Comparison of ENCODE assay signal across 16 cellular contexts in the genomic region with DNA sequence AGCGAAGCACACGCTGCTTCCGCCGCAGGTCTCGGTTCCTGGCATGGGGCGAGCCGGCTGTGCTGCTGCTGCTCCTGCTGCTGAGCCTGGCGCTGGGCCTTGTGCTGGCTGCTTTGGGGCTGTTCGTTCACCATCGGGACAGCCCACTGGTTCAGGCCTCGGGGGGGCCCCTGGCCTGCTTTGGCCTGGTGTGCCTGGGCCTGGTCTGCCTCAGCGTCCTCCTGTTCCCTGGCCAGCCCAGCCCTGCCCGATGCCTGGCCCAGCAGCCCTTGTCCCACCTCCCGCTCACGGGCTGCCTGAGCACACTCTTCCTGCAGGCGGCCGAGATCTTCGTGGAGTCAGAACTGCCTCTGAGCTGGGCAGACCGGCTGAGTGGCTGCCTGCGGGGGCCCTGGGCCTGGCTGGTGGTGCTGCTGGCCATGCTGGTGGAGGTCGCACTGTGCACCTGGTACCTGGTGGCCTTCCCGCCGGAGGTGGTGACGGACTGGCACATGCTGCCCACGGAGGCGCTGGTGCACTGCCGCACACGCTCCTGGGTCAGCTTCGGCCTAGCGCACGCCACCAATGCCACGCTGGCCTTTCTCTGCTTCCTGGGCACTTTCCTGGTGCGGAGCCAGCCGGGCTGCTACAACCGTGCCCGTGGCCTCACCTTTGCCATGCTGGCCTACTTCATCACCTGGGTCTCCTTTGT. TPM values are rescaled to one million over a fixed set of nuclear protein-coding genes. Genes with fewer than 3 reads are reported as not detected.
A peak's percentile ranks its signal among the peaks of the same experiment; 100 is the strongest.
DNase-seq lines count a peak whose midpoint lies in the region; ATAC-seq, FAIRE-seq and TF ChIP-seq lines count a peak whose summit lies in the region.
"Had no signal": no experiment of that assay in that cellular context is flagged by ENCODE, and none has a peak within 500 bp of the region (broad histone marks: within the 10 kb centered on the region; RNA-seq: fewer than 3 reads in every experiment).

No MANE protein-coding gene starts in this region.

- H3K36me3 ChIP-seq in heart right ventricle, result peaks cover 0 to 41% (median 5%) of the 10 kb centered on the region in 9 donors

- H3K27ac ChIP-seq in right cardiac atrium (ENCODE audit: low read length) (no peak overlapping the region), heart right ventricle (no peak overlapping the region)
- H3K27ac ChIP-seq: hepatocyte, tibial nerve had no signal

- H3K27me3 ChIP-seq in right cardiac atrium (ENCODE audit: control insufficient read depth, insufficient read depth) (no peaks in the 10 kb centered on the region), heart right ventricle (no peaks in the 10 kb centered on the region)
- H3K27me3 ChIP-seq: dorsolateral prefrontal cortex, hepatocyte, tibial nerve had no signal

- ATAC-seq in right cardiac atrium (peak; percentile 5 to 17), heart right ventricle (no peak), GM18520 (IDR thresholded peaks at IDR 0.05; ENCODE audit: unreplicated experiment) (no peak)

- DNase-seq in right cardiac atrium (peak in 2 of 3 donors; percentile 62 to 86), heart right ventricle (no peak), H54 (ENCODE audit: insufficient read length, low spot score) (no peak)
- DNase-seq: activated CD4-positive, alpha-beta memory T cell treated with anti-CD3 and anti-CD28 coated beads, Interleukin-2, amount 10 ng/mL, durations not matched to agents 7 days and 5 days; CD4-positive, alpha-beta memory T cell; H9; MM.1S; NCI-H187 treated with DMSO at 0.1 percent for 48 hours; NCI-H510A treated with DMSO at 0.1 percent for 48 hours; occipital lobe; OCI-M1 had no signal

- WGBS in right cardiac atrium, result 79% methylated on average over 36 of the region's 36 CpGs
- WGBS in heart right ventricle, 2 donors, result 85 to 89% methylated on average over 36 of the region's 36 CpGs

- intact Hi-C loops in right cardiac atrium (cut with DNase I) (no loop called here), heart right ventricle (cut with DNase I) (no loop called here)

- H3K9me3 ChIP-seq in right cardiac atrium (ENCODE audit: control insufficient read depth, low read length), result no peaks in the 10 kb centered on the region
- H3K9me3 ChIP-seq in heart right ventricle, result no peaks in the 10 kb centered on the region
- H3K9me3 ChIP-seq: tibial nerve had no signal

- TF ChIP-seq POLR2A in H54 (IDR thresholded peaks at IDR 0.05; ENCODE audit: low read depth, low read length), result no peak

- no peak for TF ChIP-seq CTCF in heart right ventricle (IDR thresholded peaks at IDR 0.05)

- H3K4me3 ChIP-seq in right cardiac atrium (ENCODE audit: low read length), result no peak overlapping the region
- H3K4me3 ChIP-seq in heart right ventricle, result no peak overlapping the region
- H3K4me3 ChIP-seq: dorsolateral prefrontal cortex, hepatocyte, tibial nerve had no signal

- H3K4me1 ChIP-seq in right cardiac atrium (ENCODE audit: control insufficient read depth, insufficient read depth, low read length) (no peaks in the 10 kb centered on the region), heart right ventricle (peaks cover 6 to 28% (median 12%) of the 10 kb centered on the region in 9 donors)

- FAIRE-seq in H54 (lab: Jason Lieb, UNC), result no peak
- FAIRE-seq: bronchial epithelial cell had no signal

RNA-seq across cellular contexts. Expression of gene TAS1R3, which starts 2.6 kb away (rescaled TPM):
- total RNA-seq in right cardiac atrium (under 1 TPM; 0.33 to 0.51 (median 0.38) TPM), heart right ventricle (under 1 TPM; 0.16 to 0.87 (median 0.35) TPM)
- polyA plus RNA-seq in right cardiac atrium (0.66 TPM), heart right ventricle (1 to 10 TPM in 1 of 2 donors, under 1 TPM in 1; 0.39 to 3.1 TPM)

RNA-seq across cellular contexts. Expression of gene CPTP, which starts 9.1 kb away (rescaled TPM):
- 10 to 100 TPM; 24.0 to 29.0 (median 27.0) TPM for total RNA-seq in right cardiac atrium
- 53.9 TPM for polyA plus RNA-seq in right cardiac atrium
- total RNA-seq in heart right ventricle, result 100 to 1,000 TPM in 1 of 10 donors, 10 to 100 TPM in 9; 49.4 to 126 (median 65.4) TPM
- polyA plus RNA-seq in heart right ventricle, result 100 to 1,000 TPM in 1 of 2 donors, 10 to 100 TPM in 1; 55.3 to 222 TPM

RNA-seq across cellular contexts. Expression of gene INTS11, which starts 9.2 kb away (rescaled TPM):
- total RNA-seq in right cardiac atrium, result 10 to 100 TPM; 53.1 to 61.7 (median 58.7) TPM
- 70.3 TPM for polyA plus RNA-seq in right cardiac atrium
- total RNA-seq in heart right ventricle, result 10 to 100 TPM; 44.7 to 91.7 (median 56.6) TPM
- 100 to 1,000 TPM in 1 of 2 donors, 10 to 100 TPM in 1; 92.6 to 269 TPM for polyA plus RNA-seq in heart right ventricle

RNA-seq across cellular contexts. Expression of gene DVL1, which starts 15.5 kb away (rescaled TPM):
- total RNA-seq in right cardiac atrium (10 to 100 TPM; 64.4 to 87.4 (median 66.3) TPM), heart right ventricle (100 to 1,000 TPM in 3 of 10 donors, 10 to 100 TPM in 7; 64.7 to 153 (median 78.0) TPM)
- polyA plus RNA-seq in right cardiac atrium (70.0 TPM), heart right ventricle (100 to 1,000 TPM in 1 of 2 donors, 10 to 100 TPM in 1; 75.4 to 153 TPM)

RNA-seq across cellular contexts. Expression of gene MXRA8, which starts 24.7 kb away (rescaled TPM):
- total RNA-seq in right cardiac atrium (10 to 100 TPM; 21.9 to 38.8 (median 36.3) TPM), heart right ventricle (10 to 100 TPM in 9 of 10 donors, 1 to 10 TPM in 1; 7.2 to 23.3 (median 14.6) TPM)
- polyA plus RNA-seq in right cardiac atrium (39.5 TPM), heart right ventricle (10 to 100 TPM; 28.7 to 35.6 TPM)

Comparison
In these comparisons a context has a peak if more than half of its experiments do, and no peak if none do; other contexts are left out.
1. ATAC-seq: peak in right cardiac atrium (2 of 2); none in heart right ventricle (0 of 8) and GM18520 (single experiment).
2. DNase-seq: peak in right cardiac atrium (2 of 3); none in heart right ventricle (0 of 2) and H54 (single experiment).